In the genomic region with DNA sequence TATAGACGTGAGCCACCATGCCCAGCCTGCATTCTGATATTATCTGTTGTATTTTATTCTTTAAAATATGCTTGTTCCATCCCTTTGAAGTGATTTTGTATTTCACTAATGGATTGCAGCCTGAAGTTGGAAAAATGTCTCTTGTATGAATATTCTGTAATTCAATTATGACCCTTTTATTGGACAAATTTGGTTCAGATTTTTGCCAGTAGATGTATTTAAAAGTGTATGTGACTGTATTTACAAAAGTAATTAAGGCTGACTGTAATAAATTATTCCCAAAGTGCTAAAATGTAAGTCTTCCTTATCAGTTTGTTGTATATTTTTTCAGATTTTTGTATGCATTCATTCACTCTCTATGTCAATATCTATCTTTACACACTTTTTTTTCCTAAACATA, we compare ENCODE assay signal across 8 cellular contexts. TPM values are rescaled to one million over a fixed set of nuclear protein-coding genes. Genes with fewer than 3 reads are reported as not detected.
"Had no signal": no experiment of that assay in that cellular context is flagged by ENCODE, and none has a peak within 500 bp of the region (broad histone marks: within the 10 kb centered on the region; RNA-seq: fewer than 3 reads in every experiment).

No MANE protein-coding gene starts in this region.

- ATAC-seq: HepG2, K562 had no signal

- H3K27ac ChIP-seq: HL-60 had no signal

- DNase-seq: IMR-90, KBM-7, KG1 had no signal

- H3K4me3 ChIP-seq: K562 had no signal

RNA-seq across cellular contexts. Expression of a gene that starts 23.8 kb away (rescaled TPM):
- total RNA-seq: HepG2, HT-29 had no signal
- polyA plus RNA-seq: IgD-negative memory B cell had no signal
